ENCODE assay signal across 8 cellular contexts in genomic region chr12:54526800-54527630, GRCh38. TPM values are rescaled to one million over a fixed set of nuclear protein-coding genes. Genes with fewer than 3 reads are reported as not detected.
DNase-seq lines count a peak whose midpoint lies in the region; ATAC-seq and TF ChIP-seq lines count a peak whose summit lies in the region.

No MANE protein-coding gene starts in this region.

- H3K36me3 ChIP-seq in Panc1 (ENCODE audit: control insufficient read depth, insufficient read depth, low read length): no peaks in the 10 kb centered on the region

- peaks cover 39% of the 10 kb centered on the region for H3K27me3 ChIP-seq in Panc1 (ENCODE audit: control insufficient read depth, insufficient read depth, low read length)

- H3K27me3 Mint-ChIP-seq in stimulated activated naive B cell treated with anti-CD40 and anti-IgM and Interleukin-4, amounts not matched to agents 10 μg/mL and 1 μg/mL and 100 μg/mL, for 72 hours: no peaks in the 10 kb centered on the region

- POLR2A ChIA-PET in Panc1 (lab: Charles Lee): interaction anchor here (0.6 kb wide), 1 partner anchor 60 kb away, joined by 3 read pairs; no protein-coding TSS in a partner anchor

- peaks cover 52 to 73% of the 10 kb centered on the region in 2 donors for H3K36me3 Mint-ChIP-seq in stimulated activated naive B cell treated with anti-CD40 and anti-IgM and Interleukin-4, amounts not matched to agents 10 μg/mL and 1 μg/mL and 100 μg/mL, for 72 hours

- no peaks in the 10 kb centered on the region for H3K9me3 ChIP-seq in Panc1 (ENCODE audit: control insufficient read depth, insufficient read depth, low read depth, low read length)

- intact Hi-C loops in Panc1 (cut with micrococcal nuclease; ENCODE audit: unreplicated experiment): no loop called here

- H3K4me1 Mint-ChIP-seq in stimulated activated naive B cell treated with anti-CD40 and anti-IgM and Interleukin-4, amounts not matched to agents 10 μg/mL and 1 μg/mL and 100 μg/mL, for 72 hours: peaks cover 12 to 27% of the 10 kb centered on the region in 2 donors

- H3K27ac Mint-ChIP-seq in stimulated activated naive B cell treated with anti-CD40 and anti-IgM and Interleukin-4, amounts not matched to agents 10 μg/mL and 1 μg/mL and 100 μg/mL, for 72 hours: peak overlapping the region; percentile 52

- H3K4me1 ChIP-seq in Panc1 (ENCODE audit: control insufficient read depth, insufficient read depth, low read length): no peaks in the 10 kb centered on the region

- ATAC-seq in Panc1 (peak; percentile 74), GM18517 (IDR thresholded peaks at IDR 0.05; ENCODE audit: unreplicated experiment) (no peak), HG03097 (IDR thresholded peaks at IDR 0.05; ENCODE audit: low FRiP score, unreplicated experiment) (no peak)
- peak; percentile 72 to 80 for ATAC-seq in stimulated activated naive B cell treated with anti-CD40 and anti-IgM and Interleukin-4, amounts not matched to agents 10 μg/mL and 1 μg/mL and 100 μg/mL, for 72 hours (replicated peaks)

- DNase-seq in AG08395 (ENCODE audit: low spot score): peak; percentile 25
- peak; percentile 15 for DNase-seq in Panc1 (ENCODE audit: low read depth, low spot score)
- peak; percentile 18 for DNase-seq in astrocyte of the hippocampus (ENCODE audit: low read depth, low spot score)
- peak; percentile 48 for DNase-seq in kidney tubule cell (ENCODE audit: low spot score)
- DNase-seq in stimulated activated naive B cell treated with anti-CD40 and anti-IgM and Interleukin-4, amounts not matched to agents 10 μg/mL and 1 μg/mL and 100 μg/mL, for 72 hours: no peak

- H3K4me3 ChIP-seq in Panc1 (ENCODE audit: low read depth in 2 of 2, low read length in 2 of 2): no peak overlapping the region

- CTCF ChIA-PET in Panc1 (lab: Charles Lee): interaction anchor here (0.6 to 1.7 kb wide), 9 partner anchors 9 to 132 kb away, joined by 3 to 5 read pairs (median 3); partner anchors contain the start of gene PDE1B

- H3K9me3 Mint-ChIP-seq in stimulated activated naive B cell treated with anti-CD40 and anti-IgM and Interleukin-4, amounts not matched to agents 10 μg/mL and 1 μg/mL and 100 μg/mL, for 72 hours: no peaks in the 10 kb centered on the region

- peak overlapping the region; percentile 10 to 23 for H3K4me3 Mint-ChIP-seq in stimulated activated naive B cell treated with anti-CD40 and anti-IgM and Interleukin-4, amounts not matched to agents 10 μg/mL and 1 μg/mL and 100 μg/mL, for 72 hours

- no TSS peak for BruUV-seq in Panc1 (replicated peaks; lab: Mats Ljungman, UMichigan)

- H3K27ac ChIP-seq in Panc1 (ENCODE audit: low read length): no peak overlapping the region

- in situ Hi-C loops in Panc1 (cut with HindIII; ENCODE audit: low pct_unique_long_range_greater_than_20kb, low sequenced_read_pairs): no loop called here

- TF ChIP-seq CTCF in GM12874 (IDR thresholded peaks at IDR 0.05; ENCODE audit: insufficient read depth, low read depth, low read length): peak; percentile 75
- TF ChIP-seq CTCF in Panc1 (IDR thresholded peaks at IDR 0.05): peak; percentile 86

RNA-seq across cellular contexts. Expression of gene PDE1B, which starts 22.4 kb away (rescaled TPM):
- not detected for total RNA-seq in Panc1 (2021; ENCODE audit: unreplicated experiment)
- polyA plus RNA-seq in Panc1 (2012; ENCODE audit: insufficient read length): not detected

RNA-seq across cellular contexts. Expression of gene NCKAP1L, which starts 29.5 kb away (rescaled TPM):
- total RNA-seq in Panc1 (2021; ENCODE audit: unreplicated experiment): 0.33 TPM
- not detected for polyA plus RNA-seq in Panc1 (2012; ENCODE audit: insufficient read length)

RNA-seq across cellular contexts. Expression of gene GTSF1, which starts 53.6 kb away (rescaled TPM):
- 0.49 TPM for total RNA-seq in Panc1 (2021; ENCODE audit: unreplicated experiment)
- polyA plus RNA-seq in Panc1 (2012; ENCODE audit: insufficient read length): not detected

Comparison
In these comparisons a context has a peak if more than half of its experiments do, and no peak if none do; other contexts are left out.
1. ATAC-seq: peak in Panc1 (single experiment) and stimulated activated naive B cell treated with anti-CD40 and anti-IgM and Interleukin-4, amounts not matched to agents 10 μg/mL and 1 μg/mL and 100 μg/mL, for 72 hours (2 of 2); none in GM18517 (single experiment) and HG03097 (single experiment).